ENCODE assay signal across 1 cellular context in genomic region chr2:216918088-216918680, GRCh38.
TF ChIP-seq lines count a peak whose summit lies in the region.

No MANE protein-coding gene starts in this region.

TF ChIP-seq in SK-N-SH, 30 proteins besides CTCF, POLR2A, EP300 and RAD21 (continued from another document):
- no peak; the same call in 1 of the 2 replicates for TF ChIP-seq REST (IDR thresholded peaks at IDR 0.05; ENCODE audit: low read depth, low read length)
- TF ChIP-seq YY1 (IDR thresholded peaks at IDR 0.05; ENCODE audit: low read depth) = no peak
- TF ChIP-seq, protein P1, sequence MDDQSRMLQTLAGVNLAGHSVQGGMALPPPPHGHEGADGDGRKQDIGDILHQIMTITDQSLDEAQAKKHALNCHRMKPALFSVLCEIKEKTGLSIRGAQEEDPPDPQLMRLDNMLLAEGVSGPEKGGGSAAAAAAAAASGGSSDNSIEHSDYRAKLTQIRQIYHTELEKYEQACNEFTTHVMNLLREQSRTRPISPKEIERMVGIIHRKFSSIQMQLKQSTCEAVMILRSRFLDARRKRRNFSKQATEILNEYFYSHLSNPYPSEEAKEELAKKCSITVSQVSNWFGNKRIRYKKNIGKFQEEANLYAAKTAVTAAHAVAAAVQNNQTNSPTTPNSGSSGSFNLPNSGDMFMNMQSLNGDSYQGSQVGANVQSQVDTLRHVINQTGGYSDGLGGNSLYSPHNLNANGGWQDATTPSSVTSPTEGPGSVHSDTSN (IDR thresholded peaks at IDR 0.05) = peak; percentile 97
- no peak for TF ChIP-seq EZH2phosphoT487 (IDR thresholded peaks at IDR 0.05; ENCODE audit: borderline replicate concordance, low read depth)
- TF ChIP-seq CHD2 (IDR thresholded peaks at IDR 0.05; ENCODE audit: low read length, partially characterized antibody) = no peak
- no peak for TF ChIP-seq FOXM1 (IDR thresholded peaks at IDR 0.05; ENCODE audit: low read depth)
- peak; percentile 80 for TF ChIP-seq JUND (IDR thresholded peaks at IDR 0.05)
- no peak for TF ChIP-seq USF1 (IDR thresholded peaks at IDR 0.05; ENCODE audit: borderline replicate concordance, low read depth)
- peak; percentile 90 for TF ChIP-seq FOSL2 (IDR thresholded peaks at IDR 0.05; ENCODE audit: borderline replicate concordance, low read depth)
- no peak for TF ChIP-seq RXRA (IDR thresholded peaks at IDR 0.05; ENCODE audit: borderline replicate concordance, low read depth)
- peak; percentile 83 for TF ChIP-seq TCF12 (IDR thresholded peaks at IDR 0.05)
- no peak for TF ChIP-seq TAF1 (IDR thresholded peaks at IDR 0.05; ENCODE audit: borderline replicate concordance, low read depth, low read length)
- TF ChIP-seq NRF1 (IDR thresholded peaks at IDR 0.05; ENCODE audit: low read depth, low read length) = no peak
